ENCODE assay signal across 11 cellular contexts in genomic region chr5:42944989-42945388, GRCh38.
DNase-seq lines count a peak whose midpoint lies in the region; ATAC-seq, FAIRE-seq and TF ChIP-seq lines count a peak whose summit lies in the region.
"Had no signal": no experiment of that assay in that cellular context is flagged by ENCODE, and none has a peak within 500 bp of the region (broad histone marks: within the 10 kb centered on the region; RNA-seq: fewer than 3 reads in every experiment).

No MANE protein-coding gene starts in this region.

- dilution Hi-C loops in endothelial cell of umbilical vein (cut with MboI; ENCODE audit: extremely low pct_ligation_motif_present, low sequenced_read_pairs): no loop called here

- CTCF ChIA-PET in Panc1 (lab: Charles Lee): no interaction called here
- CTCF ChIA-PET in endothelial cell of umbilical vein (lab: Charles Lee): interaction anchor here (1.0 kb wide), 2 partner anchors 15 to 33 kb away, joined by 3 to 5 read pairs; no protein-coding TSS in a partner anchor

- H4K20me1 ChIP-seq in endothelial cell of umbilical vein (replicated peaks; ENCODE audit: control insufficient read depth, extremely low read depth, insufficient read depth, low read length): no peaks in the 10 kb centered on the region

- ATAC-seq in Panc1: peak; percentile 85
- ATAC-seq in HG02588 (IDR thresholded peaks at IDR 0.05; ENCODE audit: unreplicated experiment): no peak
- ATAC-seq: activated CD4-positive, CD25-positive, alpha-beta regulatory T cell treated with anti-CD3 and anti-CD28 coated beads, Interleukin-2, amount 50 U/mL, for 24 hours; gastrocnemius medialis had no signal

- peak; percentile 55 for DNase-seq in GM04503 (ENCODE audit: low read depth)
- peak; percentile 80 for DNase-seq in Panc1 (ENCODE audit: low read depth, low spot score)
- DNase-seq in endothelial cell of umbilical vein (ENCODE audit: low read depth, low spot score): peak; percentile 90
- DNase-seq in non-pigmented ciliary epithelial cell (ENCODE audit: low read depth): peak; percentile 89
- no peak for DNase-seq in activated CD4-positive, alpha-beta T cell treated with anti-CD3 and anti-CD28 coated beads for 4 hours
- no peak for DNase-seq in NOMO-1 (lab: John Stamatoyannopoulos, UW; ENCODE audit: unreplicated experiment in 2 of 2)
- no peak for DNase-seq in stimulated activated CD4-positive, alpha-beta T cell treated with anti-CD3 and anti-CD28 coated beads, Interleukin-4, amount 100 ng/mL, for 24 hours
- DNase-seq: gastrocnemius medialis, GDM1 had no signal

- H3K27me3 ChIP-seq in Panc1 (ENCODE audit: control insufficient read depth, insufficient read depth, low read length) (no peaks in the 10 kb centered on the region), endothelial cell of umbilical vein (ENCODE audit: control insufficient read depth in 2 of 2, insufficient read depth in 2 of 2, low read length in 2 of 2) (no peaks in the 10 kb centered on the region)

- H3K9me3 ChIP-seq in Panc1 (ENCODE audit: control insufficient read depth, insufficient read depth, low read depth, low read length) (peaks cover 3% of the 10 kb centered on the region; the same call in 1 of the 2 replicates), endothelial cell of umbilical vein (replicated peaks; ENCODE audit: control insufficient read depth, insufficient read depth, low read length) (no peaks in the 10 kb centered on the region)
- H3K9me3 ChIP-seq: gastrocnemius medialis had no signal

- FAIRE-seq in endothelial cell of umbilical vein (lab: Jason Lieb, UNC): peak; percentile 93

- peak overlapping the region; percentile 33 for H3K4me2 ChIP-seq in endothelial cell of umbilical vein (ENCODE audit: insufficient read depth, low read length)

- H3K4me3 ChIP-seq in Panc1 (ENCODE audit: low read depth in 2 of 2, low read length in 2 of 2) (peak overlapping the region; percentile 48 to 72), endothelial cell of umbilical vein (replicated peaks in 1 of 3; ENCODE audit: insufficient read depth in 1 of 3, low read depth in 1 of 3, low read length in 3 of 3) (no peak overlapping the region)

- H3K36me3 ChIP-seq in Panc1 (ENCODE audit: control insufficient read depth, insufficient read depth, low read length) (no peaks in the 10 kb centered on the region), endothelial cell of umbilical vein (ENCODE audit: control insufficient read depth in 2 of 2, extremely low read depth in 1 of 2, insufficient read depth in 2 of 2, low read length in 2 of 2) (no peaks in the 10 kb centered on the region)
- H3K36me3 ChIP-seq: gastrocnemius medialis had no signal

- TF ChIP-seq CTCF in Panc1 (IDR thresholded peaks at IDR 0.05): no peak
- TF ChIP-seq CTCF in endothelial cell of umbilical vein (IDR thresholded peaks at IDR 0.05; ENCODE audit: extremely low read depth in 1 of 2, insufficient read depth in 1 of 2, low read depth in 1 of 2, low read length in 2 of 2): no peak

- POLR2A ChIA-PET in Panc1 (lab: Charles Lee) (no interaction called here), endothelial cell of umbilical vein (lab: Charles Lee) (no interaction called here)

- in situ Hi-C loops in Panc1 (cut with HindIII; ENCODE audit: low pct_unique_long_range_greater_than_20kb, low sequenced_read_pairs): no loop called here

- H3K27ac ChIP-seq in Panc1 (ENCODE audit: low read length) (peak overlapping the region; percentile 89), endothelial cell of umbilical vein (ENCODE audit: insufficient read depth, low read depth, low read length) (peak overlapping the region; percentile 22)
- H3K27ac ChIP-seq: gastrocnemius medialis had no signal

- no peaks in the 10 kb centered on the region for H3K79me2 ChIP-seq in endothelial cell of umbilical vein (ENCODE audit: control insufficient read depth, insufficient read depth, low read length)

- BruUV-seq in Panc1 (replicated peaks; lab: Mats Ljungman, UMichigan): no TSS peak
- BruUV-seq in endothelial cell of umbilical vein (replicated peaks; lab: Mats Ljungman, UMichigan): no TSS peak

- H2AFZ ChIP-seq in endothelial cell of umbilical vein (ENCODE audit: low read depth, low read length): no peak overlapping the region

- no peaks in the 10 kb centered on the region for H3K9me1 ChIP-seq in endothelial cell of umbilical vein (replicated peaks; ENCODE audit: control insufficient read depth, extremely low read depth, insufficient read depth, low read length)

- H3K4me1 ChIP-seq in Panc1 (ENCODE audit: control insufficient read depth, insufficient read depth, low read length): 0 out of 2 replicates have a peak, but pooled peaks cover 6% of the 10 kb centered on the region
- peaks cover 23% of the 10 kb centered on the region for H3K4me1 ChIP-seq in endothelial cell of umbilical vein (ENCODE audit: control insufficient read depth, extremely low read depth, insufficient read depth, low read length)

- TF ChIP-seq POLR2A in endothelial cell of umbilical vein (IDR thresholded peaks at IDR 0.05; ENCODE audit: low read depth, low read length): no peak

- H3K9ac ChIP-seq in endothelial cell of umbilical vein (replicated peaks; ENCODE audit: extremely low read depth, insufficient read depth, low read length): peak overlapping the region; percentile 17

- intact Hi-C loops in Panc1 (cut with micrococcal nuclease; ENCODE audit: unreplicated experiment): no loop called here
- intact Hi-C loops in endothelial cell of umbilical vein (cut with micrococcal nuclease): loop anchor here (1.0 to 2.0 kb wide), 2 partner anchors 14 to 33 kb away; no protein-coding TSS in a partner anchor

TF ChIP-seq in endothelial cell of umbilical vein, 7 proteins besides CTCF, POLR2A, EP300 and RAD21:
- TF ChIP-seq POLR2AphosphoS5 (IDR thresholded peaks at IDR 0.05; ENCODE audit: insufficient read depth, low read depth, low read length) (peak; percentile 76), MAX (IDR thresholded peaks at IDR 0.05; ENCODE audit: insufficient read depth, insufficient read length) (peak; percentile 65), EZH2 (IDR thresholded peaks at IDR 0.05; ENCODE audit: borderline replicate concordance, low read depth, low read length, severe bottlenecking) (no peak), JUN (IDR thresholded peaks at IDR 0.05; ENCODE audit: borderline replicate concordance, insufficient read depth, insufficient read length, low read depth) (peak; percentile 77), GATA2 (IDR thresholded peaks at IDR 0.05; ENCODE audit: insufficient read depth, insufficient read length, low read depth, low read length) (no peak), MYC (IDR thresholded peaks at IDR 0.05; ENCODE audit: low read depth, low read length) (no peak), FOS (IDR thresholded peaks at IDR 0.05; ENCODE audit: borderline replicate concordance, insufficient read depth, low read length) (peak; percentile 88)

Comparison
In these comparisons a context has a peak if more than half of its experiments do, and no peak if none do; other contexts are left out.
1. DNase-seq: peak in GM04503 (single experiment), Panc1 (single experiment), endothelial cell of umbilical vein (single experiment) and non-pigmented ciliary epithelial cell (single experiment); none in activated CD4-positive, alpha-beta T cell treated with anti-CD3 and anti-CD28 coated beads for 4 hours (0 of 2), NOMO-1 (0 of 2) and stimulated activated CD4-positive, alpha-beta T cell treated with anti-CD3 and anti-CD28 coated beads, Interleukin-4, amount 100 ng/mL, for 24 hours (single experiment).
2. H3K4me3 ChIP-seq: peak in Panc1 (2 of 2); none in endothelial cell of umbilical vein (0 of 3).